8 cellular contexts compared by ENCODE assay signal in the genomic region with DNA sequence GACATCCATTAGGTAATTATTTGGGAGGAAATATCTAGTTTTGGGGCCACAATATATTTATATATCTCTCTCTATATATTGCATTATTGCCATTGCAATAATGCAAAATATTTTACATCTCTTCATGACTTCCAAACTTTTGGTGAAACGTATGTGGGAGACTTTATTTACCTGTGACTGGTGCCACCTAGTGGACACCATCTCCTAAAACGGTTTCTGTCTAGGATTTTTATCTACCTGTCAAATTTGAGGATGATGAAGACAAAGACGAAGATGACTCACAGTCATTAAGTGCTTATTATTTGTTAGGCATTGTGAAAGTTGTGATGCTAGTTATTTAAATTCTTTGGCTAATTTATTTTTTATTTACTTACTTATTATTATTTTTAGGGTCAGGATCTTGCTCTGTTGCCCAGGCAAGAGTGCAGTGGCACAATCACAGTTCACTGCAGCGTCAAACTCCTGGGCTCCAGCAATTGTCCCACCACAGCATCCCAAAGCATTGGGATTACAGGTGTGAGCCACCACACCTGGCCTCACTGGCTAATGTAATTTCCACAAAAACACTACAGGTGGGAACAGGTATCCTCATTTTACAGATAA. TPM values are rescaled to one million over a fixed set of nuclear protein-coding genes. Genes with fewer than 3 reads are reported as not detected.
DNase-seq lines count a peak whose midpoint lies in the region; ATAC-seq and TF ChIP-seq lines count a peak whose summit lies in the region.

No MANE protein-coding gene starts in this region.

- H3K36me3 ChIP-seq in body of pancreas (replicated peaks in 1 of 2; ENCODE audit: insufficient read depth in 1 of 2, low read depth in 2 of 2), result no peaks in the 10 kb centered on the region

- 15 to 16% methylated on average over 4 of the region's 4 CpGs for WGBS in body of pancreas, 2 donors

- TF ChIP-seq POLR2A in body of pancreas (IDR thresholded peaks at IDR 0.05), result no peak

- ATAC-seq in body of pancreas (no peak), HG03025 (IDR thresholded peaks at IDR 0.05; ENCODE audit: low FRiP score, unreplicated experiment) (no peak), GM18868 (IDR thresholded peaks at IDR 0.05; ENCODE audit: unreplicated experiment) (no peak)

- no peaks in the 10 kb centered on the region for H3K4me1 ChIP-seq in body of pancreas

- no peaks in the 10 kb centered on the region for H3K27me3 ChIP-seq in body of pancreas

- intact Hi-C loops in body of pancreas (cut with DNase I), result loop anchor here (10.0 kb wide), 1 partner anchor 260 kb away; no protein-coding TSS in a partner anchor

- TF ChIP-seq CTCF in body of pancreas (IDR thresholded peaks at IDR 0.05), result peak; percentile 31 to 81 (median 73)

- H3K27ac ChIP-seq in body of pancreas, result no peak overlapping the region

- in situ Hi-C loops in KBM-7 (cut with MboI; ENCODE audit: low pct_unique_long_range_greater_than_20kb, low sequenced_read_pairs), result no loop called here

- DNase-seq in EH (ENCODE audit: low read depth) (peak; percentile 64), KBM-7 (peak; percentile 55), SHP77 treated with DMSO at 0.1 percent for 48 hours (lab: John Stamatoyannopoulos, UW) (peak; percentile 3), body of pancreas (peak; percentile 50 to 68 (median 59)), kidney glomerular epithelial cell (lab: John Stamatoyannopoulos, UW) (peak; percentile 30)
- peak; percentile 22 for DNase-seq in stimulated activated CD4-positive, alpha-beta T cell treated with anti-CD3 and anti-CD28 coated beads, Interleukin-4, amount 100 ng/mL, for 1 hour

- H3K4me3 ChIP-seq in body of pancreas, result no peak overlapping the region

- no peaks in the 10 kb centered on the region for H3K9me3 ChIP-seq in body of pancreas

RNA-seq across cellular contexts. Expression of a gene that starts 18.7 kb away (rescaled TPM):
- total RNA-seq in body of pancreas, result 10 to 100 TPM; 15.0 to 16.2 TPM

Comparison
In these comparisons a context has a peak if more than half of its experiments do, and no peak if none do; other contexts are left out.
1. DNase-seq: peak in every context shown above with its lines; median percentile 64 in EH; 59 in body of pancreas; 55 in KBM-7; 30 in kidney glomerular epithelial cell; 22 in stimulated activated CD4-positive, alpha-beta T cell treated with anti-CD3 and anti-CD28 coated beads, Interleukin-4, amount 100 ng/mL, for 1 hour; 3 in SHP77 treated with DMSO at 0.1 percent for 48 hours.